Comparison of ENCODE assay signal across 20 cellular contexts in the genomic region with DNA sequence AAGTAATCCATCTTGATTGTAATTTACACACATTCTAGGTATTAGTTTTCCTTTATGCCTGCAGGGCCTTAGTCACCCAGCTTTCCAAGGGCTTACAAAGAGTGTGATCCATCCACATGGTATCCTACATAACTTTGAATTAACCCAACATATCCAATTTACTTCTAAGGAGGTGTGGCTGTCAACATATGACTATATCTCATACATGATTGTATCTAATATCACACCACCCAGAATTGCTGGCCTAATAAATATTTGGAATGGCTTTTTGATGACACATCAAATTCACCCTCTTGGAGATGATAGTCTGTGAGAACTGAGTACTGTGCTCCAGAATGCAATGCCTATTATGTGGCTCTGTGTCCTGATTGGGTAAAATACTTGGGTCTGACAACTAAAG.
A peak's percentile ranks its signal among the peaks of the same experiment; 100 is the strongest.
DNase-seq lines count a peak whose midpoint lies in the region; ATAC-seq, FAIRE-seq and TF ChIP-seq lines count a peak whose summit lies in the region.
"Had no signal": no experiment of that assay in that cellular context is flagged by ENCODE, and none has a peak within 500 bp of the region (broad histone marks: within the 10 kb centered on the region; RNA-seq: fewer than 3 reads in every experiment).

No MANE protein-coding gene starts in this region.

- H3K4me3 Mint-ChIP-seq in MCF 10A (ENCODE audit: unreplicated experiment): no peak overlapping the region
- no peak overlapping the region for H3K4me3 Mint-ChIP-seq in activated CD4-positive, alpha-beta T cell treated with anti-CD3 and anti-CD28 coated beads, Interleukin-2, amount 10 ng/mL, durations not matched to agents 24 days and 14 days
- H3K4me3 Mint-ChIP-seq in effector memory CD8-positive, alpha-beta T cell: no peak overlapping the region
- H3K4me3 Mint-ChIP-seq: CD14-positive monocyte, H9 had no signal

- in situ Hi-C loops in mammary epithelial cell (cut with MboI; ENCODE audit: low sequenced_read_pairs in 2 of 2) (no loop called here), K562 (cut with MboI) (no loop called here)

- TF ChIP-seq RAD21 in K562 (CRISPR knock-in tag; conservative IDR thresholded peaks at IDR 0.05 in 1 of 2, IDR thresholded peaks at IDR 0.05 in 1 of 2): no peak

- H3K9me3 ChIP-seq in mammary epithelial cell (replicated peaks; ENCODE audit: insufficient read depth, low read length) (no peaks in the 10 kb centered on the region), K562 (replicated peaks; ENCODE audit: control insufficient read depth, insufficient read depth, low read depth, low read length) (no peaks in the 10 kb centered on the region; the same call in 1 of the 2 replicates)
- H3K9me3 ChIP-seq: SK-N-SH had no signal

- peaks cover 4% of the 10 kb centered on the region for H3K36me3 Mint-ChIP-seq in MCF 10A (ENCODE audit: insufficient read depth, unreplicated experiment)
- no peaks in the 10 kb centered on the region for H3K36me3 Mint-ChIP-seq in activated CD4-positive, alpha-beta T cell treated with anti-CD3 and anti-CD28 coated beads, Interleukin-2, amount 10 ng/mL, durations not matched to agents 24 days and 14 days (ENCODE audit: low read depth)
- H3K36me3 Mint-ChIP-seq in effector memory CD8-positive, alpha-beta T cell (ENCODE audit: insufficient read depth): no peaks in the 10 kb centered on the region
- H3K36me3 Mint-ChIP-seq: CD14-positive monocyte had no signal

- H3K4me2 ChIP-seq in mammary epithelial cell (ENCODE audit: insufficient read depth, low read depth, low read length) (no peak overlapping the region), K562 (ENCODE audit: insufficient read depth, low read length) (no peak overlapping the region)
- H3K4me2 ChIP-seq: SK-N-SH had no signal

- TF ChIP-seq CTCF in mammary epithelial cell (conservative IDR thresholded peaks at IDR 0.05 in 1 of 2, IDR thresholded peaks at IDR 0.05 in 1 of 2; ENCODE audit: extremely low read depth in 1 of 2, insufficient read depth in 1 of 2, low read depth in 1 of 2, low read length in 2 of 2) (no peak), MCF 10A (IDR thresholded peaks at IDR 0.05; ENCODE audit: unreplicated experiment) (no peak), K562 (IDR thresholded peaks at IDR 0.05 in 2 of 3, conservative IDR thresholded peaks at IDR 0.05 in 1 of 3; ENCODE audit: insufficient read depth in 2 of 3, low read depth in 1 of 3, low read length in 3 of 3) (no peak), foreskin keratinocyte (conservative IDR thresholded peaks at IDR 0.05) (no peak), GM20000 (IDR thresholded peaks at IDR 0.05; ENCODE audit: extremely low read depth, missing control alignments) (no peak)

- intact Hi-C loops in mammary epithelial cell (cut with micrococcal nuclease) (no loop called here), MCF 10A (cut with micrococcal nuclease) (no loop called here), K562 (cut with micrococcal nuclease) (no loop called here)
- intact Hi-C loops in activated CD4-positive, alpha-beta T cell treated with anti-CD3 and anti-CD28 coated beads, Interleukin-2, amount 10 ng/mL, durations not matched to agents 24 days and 14 days (cut with micrococcal nuclease): no loop called here

- no peak for FAIRE-seq in K562 (lab: Jason Lieb, UNC)
- FAIRE-seq: HTR-8/SVneo had no signal

- dilution Hi-C loops in mammary epithelial cell (cut with HindIII; ENCODE audit: low sequenced_read_pairs): no loop called here

- no peaks in the 10 kb centered on the region for H3K4me1 Mint-ChIP-seq in MCF 10A (ENCODE audit: insufficient read depth, unreplicated experiment)
- no peaks in the 10 kb centered on the region for H3K4me1 Mint-ChIP-seq in activated CD4-positive, alpha-beta T cell treated with anti-CD3 and anti-CD28 coated beads, Interleukin-2, amount 10 ng/mL, durations not matched to agents 24 days and 14 days
- H3K4me1 Mint-ChIP-seq in effector memory CD8-positive, alpha-beta T cell (ENCODE audit: low read depth in 2 of 2): no peaks in the 10 kb centered on the region
- H3K4me1 Mint-ChIP-seq: CD14-positive monocyte, H9 had no signal

- H3K4me1 ChIP-seq in mammary epithelial cell (ENCODE audit: insufficient read depth, low read length): no peaks in the 10 kb centered on the region
- H3K4me1 ChIP-seq in K562 (replicated peaks in 1 of 2; ENCODE audit: control insufficient read depth in 2 of 2, insufficient read depth in 2 of 2, low read length in 2 of 2): no peaks in the 10 kb centered on the region
- H3K4me1 ChIP-seq in foreskin keratinocyte: no peaks in the 10 kb centered on the region

- H3K27ac ChIP-seq in mammary epithelial cell (ENCODE audit: insufficient read depth, low read depth, low read length) (no peak overlapping the region), K562 (ENCODE audit: extremely low read depth, low read depth, low read length) (no peak overlapping the region), foreskin keratinocyte (no peak overlapping the region)
- H3K27ac ChIP-seq: 22Rv1 had no signal

- no peak for TF ChIP-seq POLR2A in K562 (conservative IDR thresholded peaks at IDR 0.05)

- no peak overlapping the region for H3K9ac ChIP-seq in mammary epithelial cell (ENCODE audit: insufficient read depth, low read length)
- H3K9ac ChIP-seq in K562 (ENCODE audit: insufficient read depth in 1 of 2, low read depth in 2 of 2, low read length in 2 of 2): no peak overlapping the region
- H3K9ac ChIP-seq: SK-N-SH had no signal

- H3K27ac Mint-ChIP-seq in MCF 10A (ENCODE audit: low read depth, unreplicated experiment): no peak overlapping the region
- H3K27ac Mint-ChIP-seq in activated CD4-positive, alpha-beta T cell treated with anti-CD3 and anti-CD28 coated beads, Interleukin-2, amount 10 ng/mL, durations not matched to agents 24 days and 14 days: no peak overlapping the region
- no peak overlapping the region for H3K27ac Mint-ChIP-seq in effector memory CD8-positive, alpha-beta T cell
- H3K27ac Mint-ChIP-seq: CD14-positive monocyte, H9 had no signal

- BruUV-seq in mammary epithelial cell (replicated peaks; lab: Mats Ljungman, UMichigan) (no TSS peak), MCF 10A (replicated peaks; lab: Mats Ljungman, UMichigan) (no TSS peak), K562 (replicated peaks; lab: Mats Ljungman, UMichigan) (no TSS peak)

- no peak for TF ChIP-seq EP300 in K562 (IDR thresholded peaks at IDR 0.05; ENCODE audit: low read length)

- CTCF ChIA-PET in mammary epithelial cell (lab: Charles Lee; ENCODE audit: low non-redundant PET) (no interaction called here), MCF 10A (lab: Yijun Ruan, JAX) (no interaction called here), K562 (lab: Yijun Ruan, JAX; ENCODE audit: low intra/inter-chr PET ratio) (no interaction called here)

- peak; percentile 0 for DNase-seq in mammary epithelial cell
- no peak for DNase-seq in MCF 10A (ENCODE audit: unreplicated experiment)
- DNase-seq in K562 (ENCODE audit: extremely low read depth in 1 of 4, low spot score in 3 of 4): no peak
- DNase-seq in foreskin keratinocyte: peak; percentile 22 to 89
- no peak for DNase-seq in activated CD4-positive, alpha-beta T cell treated with anti-CD3 and anti-CD28 coated beads, Interleukin-2, amount 10 ng/mL, durations not matched to agents 24 days and 14 days
- DNase-seq in GM20000 (ENCODE audit: low spot score): no peak
- no peak for DNase-seq in HT-29 (ENCODE audit: low spot score)
- no peak for DNase-seq in effector memory CD8-positive, alpha-beta T cell
- DNase-seq: DMS79, H9, NCI-H187 treated with DMSO at 0.1 percent for 48 hours, NCI-H226, NCI-H524, NCI-H82, OCI-M1, SHP77 treated with DMSO at 0.1 percent for 48 hours, SK-N-SH had no signal

- H2AFZ ChIP-seq in mammary epithelial cell (ENCODE audit: low read depth, low read length) (no peak overlapping the region), K562 (ENCODE audit: low read depth, low read length) (no peak overlapping the region)

- H4K20me1 ChIP-seq in mammary epithelial cell (ENCODE audit: insufficient read depth, low read length) (no peaks in the 10 kb centered on the region), K562 (replicated peaks; ENCODE audit: control insufficient read depth, insufficient read depth, low read length) (no peaks in the 10 kb centered on the region)

- POLR2A ChIA-PET in MCF 10A (lab: Yijun Ruan, JAX) (no interaction called here), K562 (lab: Yijun Ruan, JAX) (no interaction called here)

- H3K4me3 ChIP-seq in mammary epithelial cell (replicated peaks in 1 of 3; ENCODE audit: insufficient read depth in 1 of 3, low read depth in 2 of 3, low read length in 3 of 3): no peak overlapping the region
- no peak overlapping the region for H3K4me3 ChIP-seq in K562

- H3K9me1 ChIP-seq in K562 (ENCODE audit: control insufficient read depth, insufficient read depth, low read length): no peaks in the 10 kb centered on the region

- no peaks in the 10 kb centered on the region for H3K27me3 ChIP-seq in mammary epithelial cell (ENCODE audit: insufficient read depth, low read length)
- no peaks in the 10 kb centered on the region for H3K27me3 ChIP-seq in K562 (ENCODE audit: control insufficient read depth in 2 of 2, insufficient read depth in 2 of 2, low read length in 2 of 2)
- no peaks in the 10 kb centered on the region for H3K27me3 ChIP-seq in foreskin keratinocyte

- H3K36me3 ChIP-seq in mammary epithelial cell (ENCODE audit: insufficient read depth, low read length) (no peaks in the 10 kb centered on the region), K562 (ENCODE audit: control insufficient read depth, insufficient read depth, low read length) (no peaks in the 10 kb centered on the region)

- no peak for ATAC-seq in K562
- peak; percentile 96 for ATAC-seq in foreskin keratinocyte
- ATAC-seq in effector memory CD8-positive, alpha-beta T cell (replicated peaks): no peak

- no peaks in the 10 kb centered on the region for H3K27me3 Mint-ChIP-seq in MCF 10A (ENCODE audit: insufficient read depth, unreplicated experiment)
- no peaks in the 10 kb centered on the region for H3K27me3 Mint-ChIP-seq in activated CD4-positive, alpha-beta T cell treated with anti-CD3 and anti-CD28 coated beads, Interleukin-2, amount 10 ng/mL, durations not matched to agents 24 days and 14 days
- no peaks in the 10 kb centered on the region for H3K27me3 Mint-ChIP-seq in effector memory CD8-positive, alpha-beta T cell

- H3K79me2 ChIP-seq in mammary epithelial cell (ENCODE audit: insufficient read depth, low read length) (no peaks in the 10 kb centered on the region), K562 (ENCODE audit: control insufficient read depth, insufficient read depth, low read length) (no peaks in the 10 kb centered on the region)

- H3K9me3 Mint-ChIP-seq in MCF 10A (ENCODE audit: unreplicated experiment): peaks cover 12% of the 10 kb centered on the region
- H3K9me3 Mint-ChIP-seq in activated CD4-positive, alpha-beta T cell treated with anti-CD3 and anti-CD28 coated beads, Interleukin-2, amount 10 ng/mL, durations not matched to agents 24 days and 14 days: no peaks in the 10 kb centered on the region
- H3K9me3 Mint-ChIP-seq in effector memory CD8-positive, alpha-beta T cell: peaks cover 2 to 7% of the 10 kb centered on the region in 2 donors
- H3K9me3 Mint-ChIP-seq: H9 had no signal

TF ChIP-seq in K562, 482 proteins besides CTCF, POLR2A, EP300 and RAD21 (continues in another document):
- TF ChIP-seq ELF2 (CRISPR knock-in tag; IDR thresholded peaks at IDR 0.05) (no peak), ZNF76 (CRISPR knock-in tag; IDR thresholded peaks at IDR 0.05; ENCODE audit: borderline replicate concordance) (no peak)

Comparison
In these comparisons a context has a peak if more than half of its experiments do, and no peak if none do; other contexts are left out.
1. DNase-seq: peak in mammary epithelial cell (single experiment) and foreskin keratinocyte (2 of 2); none in MCF 10A (single experiment), K562 (0 of 4), activated CD4-positive, alpha-beta T cell treated with anti-CD3 and anti-CD28 coated beads, Interleukin-2, amount 10 ng/mL, durations not matched to agents 24 days and 14 days (single experiment), GM20000 (single experiment), HT-29 (single experiment) and effector memory CD8-positive, alpha-beta T cell (0 of 3).